Comparison of ENCODE assay signal across 29 cellular contexts in the genomic region with DNA sequence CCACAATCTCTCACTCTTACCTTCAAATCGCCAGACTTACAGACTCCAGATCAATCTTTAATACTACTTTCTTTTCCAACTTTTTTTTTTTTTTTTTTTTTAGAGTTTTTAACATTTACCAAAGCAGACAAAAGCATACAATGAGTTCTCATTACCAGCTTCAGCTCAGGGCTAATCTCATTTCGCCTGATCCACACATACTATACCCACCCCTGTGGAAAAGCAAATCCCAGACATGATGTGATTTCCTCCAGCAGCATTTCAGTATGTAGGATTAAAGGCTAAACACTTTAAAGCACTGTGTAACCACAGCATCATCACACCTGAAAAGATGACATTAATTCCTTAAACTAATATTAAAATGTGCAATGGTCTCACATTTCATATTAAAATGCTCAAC.
"Had no signal": no experiment of that assay in that cellular context is flagged by ENCODE, and none has a peak within 500 bp of the region (broad histone marks: within the 10 kb centered on the region; RNA-seq: fewer than 3 reads in every experiment).

No MANE protein-coding gene starts in this region.

- FAIRE-seq: TTC549 had no signal

- H3K9me3 Mint-ChIP-seq: activated B cell treated with CpG ODN at 0.5 μM for 24 hours; activated CD4-positive, alpha-beta memory T cell treated with anti-CD3 and anti-CD28 coated beads, Interleukin-2, amount 10 ng/mL, durations not matched to agents 7 days and 5 days; activated naive CD4-positive, alpha-beta T cell treated with anti-CD3 and anti-CD28 coated beads, Interleukin-2, amount 10 ng/mL, durations not matched to agents 7 days and 5 days; activated naive CD8-positive, alpha-beta T cell treated with anti-CD3 and anti-CD28 coated beads, Interleukin-2, amount 50 U/mL, for 24 hours had no signal

- H3K4me3 Mint-ChIP-seq: activated B cell treated with CpG ODN at 0.5 μM for 24 hours; activated CD4-positive, alpha-beta memory T cell treated with anti-CD3 and anti-CD28 coated beads, Interleukin-2, amount 10 ng/mL, durations not matched to agents 7 days and 5 days; activated CD8-positive, alpha-beta memory T cell treated with anti-CD3 and anti-CD28 coated beads, Interleukin-2, amount 10 ng/mL, durations not matched to agents 7 days and 5 days; activated naive CD4-positive, alpha-beta T cell treated with anti-CD3 and anti-CD28 coated beads, Interleukin-2, amount 10 ng/mL, durations not matched to agents 7 days and 5 days; activated naive CD8-positive, alpha-beta T cell; activated naive CD8-positive, alpha-beta T cell treated with anti-CD3 and anti-CD28 coated beads, Interleukin-2, amount 50 U/mL, for 24 hours had no signal

- H3K27ac Mint-ChIP-seq: activated B cell treated with CpG ODN at 0.5 μM for 24 hours; activated CD4-positive, alpha-beta memory T cell treated with anti-CD3 and anti-CD28 coated beads, Interleukin-2, amount 10 ng/mL, durations not matched to agents 7 days and 5 days; activated CD8-positive, alpha-beta memory T cell treated with anti-CD3 and anti-CD28 coated beads, Interleukin-2, amount 10 ng/mL, durations not matched to agents 7 days and 5 days; activated naive CD4-positive, alpha-beta T cell treated with anti-CD3 and anti-CD28 coated beads, Interleukin-2, amount 10 ng/mL, durations not matched to agents 7 days and 5 days; activated naive CD8-positive, alpha-beta T cell; activated naive CD8-positive, alpha-beta T cell treated with anti-CD3 and anti-CD28 coated beads, Interleukin-2, amount 50 U/mL, for 24 hours had no signal

- H3K4me3 ChIP-seq: PC-9 had no signal

- H3K27ac ChIP-seq: brain microvascular endothelial cell, PC-9, RWPE1 had no signal

- DNase-seq: activated B cell treated with CpG ODN at 0.5 μM for 24 hours; activated CD4-positive, alpha-beta memory T cell treated with anti-CD3 and anti-CD28 coated beads, Interleukin-2, amount 10 ng/mL, durations not matched to agents 7 days and 5 days; activated CD4-positive, alpha-beta T cell treated with anti-CD3 and anti-CD28 coated beads for 4 hours; activated CD4-positive, CD25-positive, alpha-beta regulatory T cell treated with anti-CD3 and anti-CD28 coated beads, Interleukin-2, amount 50 U/mL, for 72 hours; activated CD8-positive, alpha-beta memory T cell treated with anti-CD3 and anti-CD28 coated beads for 24 hours; activated CD8-positive, alpha-beta memory T cell treated with anti-CD3 and anti-CD28 coated beads, Interleukin-2, amount 10 ng/mL, durations not matched to agents 7 days and 5 days; activated CD8-positive, alpha-beta memory T cell treated with anti-CD3 and anti-CD28 coated beads, Interleukin-2, amount 50 U/mL, for 48 hours; activated effector memory CD4-positive, alpha-beta T cell treated with Interleukin-2 at 50 U/mL for 16 hours; activated naive CD4-positive, alpha-beta T cell treated with anti-CD3 and anti-CD28 coated beads, Interleukin-2, amount 10 ng/mL, durations not matched to agents 7 days and 5 days; activated naive CD8-positive, alpha-beta T cell treated with anti-CD3 and anti-CD28 coated beads, Interleukin-2, amount 50 U/mL, for 24 hours; activated T-cell treated with anti-CD3 and anti-CD28 coated beads, Interleukin-2, amount 50 U/mL, for 48 hours; anterior cingulate cortex; brain microvascular endothelial cell; central memory CD4-positive, alpha-beta T cell; NCI-H1092 treated with DMSO at 0.1 percent for 48 hours; NCI-H1417; NCI-H146; NCI-H187; NCI-H2029 treated with DMSO at 0.1 percent for 48 hours; NCI-H226; NCI-H446 treated with DMSO at 0.1 percent for 48 hours; NCI-H69; NK-92 treated with Interleukin-12 subunit alpha and Interleukin-12 subunit beta, amount 100 ng/mL, for 24 hours; PC-9; SIG-M5; T1000 had no signal

- H3K27me3 Mint-ChIP-seq: activated B cell treated with CpG ODN at 0.5 μM for 24 hours; activated CD4-positive, alpha-beta memory T cell treated with anti-CD3 and anti-CD28 coated beads, Interleukin-2, amount 10 ng/mL, durations not matched to agents 7 days and 5 days; activated naive CD4-positive, alpha-beta T cell treated with anti-CD3 and anti-CD28 coated beads, Interleukin-2, amount 10 ng/mL, durations not matched to agents 7 days and 5 days; activated naive CD8-positive, alpha-beta T cell; activated naive CD8-positive, alpha-beta T cell treated with anti-CD3 and anti-CD28 coated beads, Interleukin-2, amount 50 U/mL, for 24 hours had no signal

- H3K36me3 Mint-ChIP-seq: activated CD8-positive, alpha-beta memory T cell treated with anti-CD3 and anti-CD28 coated beads, Interleukin-2, amount 10 ng/mL, durations not matched to agents 7 days and 5 days; activated naive CD4-positive, alpha-beta T cell treated with anti-CD3 and anti-CD28 coated beads, Interleukin-2, amount 10 ng/mL, durations not matched to agents 7 days and 5 days; activated naive CD8-positive, alpha-beta T cell had no signal
